ENCODE assay signal across 8 cellular contexts in the genomic region with DNA sequence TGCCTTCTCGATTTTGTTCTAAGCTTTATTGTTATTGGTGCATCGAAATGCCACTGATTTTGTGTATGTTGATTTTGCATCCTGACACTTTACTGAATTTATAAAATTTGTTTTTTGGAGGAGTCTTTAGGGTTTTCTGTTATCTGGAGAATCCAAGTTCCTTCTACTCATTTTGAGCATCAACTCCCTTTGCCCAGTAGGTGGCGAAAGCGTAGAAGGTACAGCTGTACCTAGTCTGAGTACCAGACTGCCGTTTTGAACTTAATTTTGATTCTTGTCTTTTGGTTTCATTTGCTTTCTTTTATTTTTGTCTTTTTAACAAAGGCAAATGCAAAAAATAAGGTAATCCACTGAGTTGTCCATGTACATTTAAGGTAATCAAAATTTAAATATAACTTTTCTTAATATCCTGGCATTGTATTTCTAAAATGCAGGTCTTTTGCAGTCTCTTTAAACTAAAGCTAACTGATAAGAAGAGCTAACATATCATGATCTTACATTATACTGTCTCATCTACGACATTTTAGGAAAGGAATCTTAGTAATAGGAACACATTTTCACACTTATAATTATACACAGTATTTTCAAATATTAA.
DNase-seq lines count a peak whose midpoint lies in the region; ATAC-seq and TF ChIP-seq lines count a peak whose summit lies in the region.

No MANE protein-coding gene starts in this region.

- ATAC-seq in GM18502 (IDR thresholded peaks at IDR 0.05; ENCODE audit: poor library complexity, unreplicated experiment) (peak; percentile 87), HG02981 (IDR thresholded peaks at IDR 0.05; ENCODE audit: unreplicated experiment) (peak; percentile 75)
- peak; percentile 49 for ATAC-seq in activated CD8-positive, alpha-beta T cell treated with anti-CD3 and anti-CD28 coated beads for 36 hours

- peaks cover 3 to 11% (median 8%) of the 10 kb centered on the region in 3 donors for H3K27me3 Mint-ChIP-seq in CD14-positive monocyte (ENCODE audit: low read depth in 3 of 3)
- peaks cover 17% of the 10 kb centered on the region for H3K27me3 Mint-ChIP-seq in activated CD8-positive, alpha-beta T cell treated with anti-CD3 and anti-CD28 coated beads for 36 hours

- CTCF ChIA-PET in activated CD8-positive, alpha-beta T cell treated with anti-CD3 and anti-CD28 coated beads for 36 hours (lab: Charles Lee), result interaction anchor here (0.7 to 3.6 kb wide), 15 partner anchors 10 to 1135 kb away, joined by 3 to 81 read pairs (median 4); a partner anchor contains a TSS

- intact Hi-C loops in CD14-positive monocyte (cut with micrococcal nuclease) (loop anchor here (5.0 kb wide), 1 partner anchor 468 kb away; a partner anchor contains a TSS), head of caudate nucleus (cut with DNase I) (loop anchor here (2.0 kb wide), 1 partner anchor 469 kb away; a partner anchor contains a TSS)
- intact Hi-C loops in activated CD8-positive, alpha-beta T cell treated with anti-CD3 and anti-CD28 coated beads for 36 hours (cut with micrococcal nuclease), result loop anchor here (2.0 kb wide), 1 partner anchor 469 kb away; a partner anchor contains a TSS

- H3K27ac Mint-ChIP-seq in CD14-positive monocyte, result no peak overlapping the region
- no peak overlapping the region for H3K27ac Mint-ChIP-seq in activated CD8-positive, alpha-beta T cell treated with anti-CD3 and anti-CD28 coated beads for 36 hours

- POLR2A ChIA-PET in activated CD8-positive, alpha-beta T cell treated with anti-CD3 and anti-CD28 coated beads for 36 hours (lab: Charles Lee), result no interaction called here

- no peak overlapping the region for H3K4me3 Mint-ChIP-seq in CD14-positive monocyte
- H3K4me3 Mint-ChIP-seq in activated CD8-positive, alpha-beta T cell treated with anti-CD3 and anti-CD28 coated beads for 36 hours, result no peak overlapping the region

- H3K9me3 Mint-ChIP-seq in CD14-positive monocyte, result peaks cover 0 to 2% (median 0%) of the 10 kb centered on the region in 7 donors
- no peaks in the 10 kb centered on the region for H3K9me3 Mint-ChIP-seq in activated CD8-positive, alpha-beta T cell treated with anti-CD3 and anti-CD28 coated beads for 36 hours

- peak; percentile 53 for DNase-seq in CD14-positive monocyte (ENCODE audit: low spot score)
- peak; percentile 52 for DNase-seq in NCI-H2171 (lab: John Stamatoyannopoulos, UW)
- peak; percentile 60 for DNase-seq in activated CD8-positive, alpha-beta T cell treated with anti-CD3 and anti-CD28 coated beads for 36 hours
- peak in 39 of 42 donors; percentile 21 to 84 (median 58) for DNase-seq in head of caudate nucleus
- DNase-seq in skeletal muscle cell (ENCODE audit: low read depth), result peak; percentile 25
- DNase-seq in 8988T, result no peak

- H3K4me1 Mint-ChIP-seq in CD14-positive monocyte, result no peaks in the 10 kb centered on the region
- no peaks in the 10 kb centered on the region for H3K4me1 Mint-ChIP-seq in activated CD8-positive, alpha-beta T cell treated with anti-CD3 and anti-CD28 coated beads for 36 hours (ENCODE audit: low read depth)

- TF ChIP-seq CTCF in CD14-positive monocyte (IDR thresholded peaks at IDR 0.05), result peak; percentile 84
- peak; percentile 70 for TF ChIP-seq CTCF in activated CD8-positive, alpha-beta T cell treated with anti-CD3 and anti-CD28 coated beads for 36 hours (IDR thresholded peaks at IDR 0.05)

- H3K36me3 Mint-ChIP-seq in CD14-positive monocyte, result no peaks in the 10 kb centered on the region
- no peaks in the 10 kb centered on the region for H3K36me3 Mint-ChIP-seq in activated CD8-positive, alpha-beta T cell treated with anti-CD3 and anti-CD28 coated beads for 36 hours (ENCODE audit: low read depth)

- H3K4me3 ChIP-seq in skeletal muscle cell (ENCODE audit: low read depth, low read length), result no peak overlapping the region
